8 cellular contexts compared by ENCODE assay signal in the genomic region with DNA sequence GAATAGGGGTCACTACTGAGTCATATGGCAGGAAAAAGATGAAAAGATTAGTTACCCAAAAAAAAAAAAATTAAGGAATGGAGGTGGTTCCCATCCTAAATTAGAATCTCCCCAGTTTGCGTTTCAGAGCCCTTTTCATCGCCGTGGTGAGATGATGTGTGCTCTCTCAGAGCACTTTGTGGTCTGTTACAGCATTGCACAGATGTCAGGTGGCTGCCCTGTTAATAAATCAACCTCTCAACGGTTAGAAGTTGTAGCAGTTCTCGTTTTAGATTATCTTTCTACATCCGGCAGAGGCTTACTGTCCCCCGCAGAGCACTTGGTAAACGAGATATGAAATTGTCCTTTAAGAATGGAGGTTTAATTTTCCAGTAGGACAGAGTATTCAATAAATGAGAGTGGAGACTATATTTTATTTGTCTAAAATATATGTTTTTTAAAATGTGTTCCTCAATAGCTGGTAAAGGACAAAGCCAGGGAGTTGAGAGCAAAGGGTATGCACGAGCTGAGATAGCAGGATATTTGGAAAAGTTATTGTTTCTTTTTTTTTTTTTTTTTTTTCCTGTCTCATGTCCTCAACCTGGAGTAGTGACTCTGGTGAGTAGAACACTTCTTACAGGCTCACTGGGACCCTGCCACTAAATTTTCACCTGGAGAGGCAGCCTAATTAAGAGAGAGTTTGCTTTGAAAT. TPM values are rescaled to one million over a fixed set of nuclear protein-coding genes. Genes with fewer than 3 reads are reported as not detected.
DNase-seq lines count a peak whose midpoint lies in the region; ATAC-seq and TF ChIP-seq lines count a peak whose summit lies in the region.

No MANE protein-coding gene starts in this region.

- no peaks in the 10 kb centered on the region for H3K79me2 ChIP-seq in SK-N-SH (ENCODE audit: insufficient read depth)

- POLR2A ChIA-PET in SK-N-SH (lab: Yijun Ruan, JAX) = no interaction called here

- TF ChIP-seq RAD21 in SK-N-SH (IDR thresholded peaks at IDR 0.05; ENCODE audit: low read length) = no peak

- H2AFZ ChIP-seq in SK-N-SH (ENCODE audit: low read depth) = no peak overlapping the region

- WGBS in SK-N-SH (ENCODE audit: low lambda C conversion rate) = 70% methylated on average over 9 of the region's 9 CpGs

- H3F3A ChIP-seq in SK-N-SH (replicated peaks; ENCODE audit: insufficient read depth) = peaks cover 8% of the 10 kb centered on the region

- DNase-seq in GM13977 (ENCODE audit: low spot score) = peak; percentile 64
- DNase-seq in HUDEP-2 (lab: John Stamatoyannopoulos, UW; ENCODE audit: unreplicated experiment in 76 of 76) = peak in 70 of 76 experiments; percentile 4 to 88 (median 54)
- DNase-seq in SK-N-SH = no peak
- no peak for DNase-seq in left ventricle myocardium superior
- no peak for DNase-seq in COR-L47 (lab: John Stamatoyannopoulos, UW)
- DNase-seq in NCI-H2029 (lab: John Stamatoyannopoulos, UW) = no peak
- DNase-seq in foreskin keratinocyte = no peak

- intact Hi-C loops in left ventricle myocardium superior (cut with micrococcal nuclease) = no loop called here

- H3K4me3 ChIP-seq in SK-N-SH (ENCODE audit: low read depth in 2 of 2, low read length in 1 of 2) = no peak overlapping the region

- H3K27me3 ChIP-seq in SK-N-SH (ENCODE audit: insufficient read depth) (no peaks in the 10 kb centered on the region), foreskin keratinocyte (no peaks in the 10 kb centered on the region)

- no peak for TF ChIP-seq EP300 in SK-N-SH (IDR thresholded peaks at IDR 0.05; ENCODE audit: borderline replicate concordance in 1 of 2, low read depth in 1 of 2, low read length in 1 of 2)

- CTCF ChIA-PET in SK-N-SH (lab: Yijun Ruan, JAX) = interaction anchor here (1.3 kb wide), 1 partner anchor 19 kb away, joined by 3 read pairs; no protein-coding TSS in a partner anchor

- no peaks in the 10 kb centered on the region for H3K9me2 ChIP-seq in SK-N-SH

- in situ Hi-C loops in GM13977 (cut with MboI; ENCODE audit: low pct_unique_long_range_greater_than_20kb, low sequenced_read_pairs, unreplicated experiment) = no loop called here

- H3K27ac ChIP-seq in SK-N-SH (ENCODE audit: low read depth in 2 of 2, low read length in 1 of 2) (no peak overlapping the region), foreskin keratinocyte (no peak overlapping the region)

- TF ChIP-seq CTCF in GM13977 (IDR thresholded peaks at IDR 0.05; ENCODE audit: extremely low read depth, insufficient read depth, missing control alignments) (no peak), SK-N-SH (IDR thresholded peaks at IDR 0.05) (no peak), foreskin keratinocyte (conservative IDR thresholded peaks at IDR 0.05) (no peak)

- H3K4me1 ChIP-seq in SK-N-SH (ENCODE audit: control insufficient read depth in 1 of 2, insufficient read depth in 2 of 2, low read depth in 1 of 2, low read length in 1 of 2) (peaks cover 0 to 4% of the 10 kb centered on the region in 2 experiments; a peak in 2 of 4 replicates), foreskin keratinocyte (peaks cover 8% of the 10 kb centered on the region)

- no peak overlapping the region for H3K4me2 ChIP-seq in SK-N-SH

- no peaks in the 10 kb centered on the region for H4K20me1 ChIP-seq in SK-N-SH (ENCODE audit: insufficient read depth)

- no peak overlapping the region for H3K9ac ChIP-seq in SK-N-SH

- peak; percentile 84 for ATAC-seq in GM21576 (IDR thresholded peaks at IDR 0.05; ENCODE audit: unreplicated experiment)
- peak; percentile 76 for ATAC-seq in left ventricle myocardium superior
- no peak for ATAC-seq in foreskin keratinocyte

- H3K9me3 ChIP-seq in SK-N-SH = no peaks in the 10 kb centered on the region

- H3K36me3 ChIP-seq in SK-N-SH (replicated peaks in 1 of 2; ENCODE audit: control insufficient read depth in 1 of 2, insufficient read depth in 2 of 2, low read length in 1 of 2) = no peaks in the 10 kb centered on the region

TF ChIP-seq in SK-N-SH, 30 proteins besides CTCF, POLR2A, EP300 and RAD21:
- TF ChIP-seq TCF12 (IDR thresholded peaks at IDR 0.05) (peak; percentile 63), NFIC (IDR thresholded peaks at IDR 0.05; ENCODE audit: borderline replicate concordance) (no peak)
- TF ChIP-seq, protein P1, sequence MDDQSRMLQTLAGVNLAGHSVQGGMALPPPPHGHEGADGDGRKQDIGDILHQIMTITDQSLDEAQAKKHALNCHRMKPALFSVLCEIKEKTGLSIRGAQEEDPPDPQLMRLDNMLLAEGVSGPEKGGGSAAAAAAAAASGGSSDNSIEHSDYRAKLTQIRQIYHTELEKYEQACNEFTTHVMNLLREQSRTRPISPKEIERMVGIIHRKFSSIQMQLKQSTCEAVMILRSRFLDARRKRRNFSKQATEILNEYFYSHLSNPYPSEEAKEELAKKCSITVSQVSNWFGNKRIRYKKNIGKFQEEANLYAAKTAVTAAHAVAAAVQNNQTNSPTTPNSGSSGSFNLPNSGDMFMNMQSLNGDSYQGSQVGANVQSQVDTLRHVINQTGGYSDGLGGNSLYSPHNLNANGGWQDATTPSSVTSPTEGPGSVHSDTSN (IDR thresholded peaks at IDR 0.05) = peak; percentile 76

RNA-seq across cellular contexts. Expression of a gene that starts 26.9 kb away (rescaled TPM):
- polyA plus RNA-seq in SK-N-SH (2012; rRNA removed) = 2.2 and 2.7 TPM in 2 replicates
- 3.4 and 3.8 TPM in 2 replicates for polyA plus RNA-seq in SK-N-SH (2012; cell fraction: cytosol; rRNA removed)
- polyA plus RNA-seq in SK-N-SH (2012; cell fraction: nucleus; rRNA removed) = 8.8 and 9.5 TPM in 2 replicates
- total RNA-seq in left ventricle myocardium superior = 77.8 TPM
- total RNA-seq in foreskin keratinocyte = 16.4 and 19.5 TPM in 2 replicates
- 2.3 and 2.7 TPM in 2 replicates for polyA plus RNA-seq in foreskin keratinocyte

Comparison
In these comparisons a context has a peak if more than half of its experiments do, and no peak if none do; other contexts are left out.
1. DNase-seq: peak in GM13977 (single experiment) and HUDEP-2 (70 of 76); none in SK-N-SH (single experiment), left ventricle myocardium superior (single experiment), COR-L47 (single experiment), NCI-H2029 (single experiment) and foreskin keratinocyte (0 of 2).